In genomic region chr19:16876904-16877361, GRCh38 we compare ENCODE assay signal across 16 cellular contexts. TPM values are rescaled to one million over a fixed set of nuclear protein-coding genes. Genes with fewer than 3 reads are reported as not detected.
DNase-seq lines count a peak whose midpoint lies in the region; ATAC-seq, FAIRE-seq and TF ChIP-seq lines count a peak whose summit lies in the region.
"Had no signal": no experiment of that assay in that cellular context is flagged by ENCODE, and none has a peak within 500 bp of the region (broad histone marks: within the 10 kb centered on the region; RNA-seq: fewer than 3 reads in every experiment).

No MANE protein-coding gene starts in this region.

- TF ChIP-seq EP300 in HepG2 (IDR thresholded peaks at IDR 0.05; ENCODE audit: low read depth in 2 of 2, low read length in 2 of 2) = no peak
- no peak for TF ChIP-seq EP300 in HepG2 (CRISPR knock-in tag; IDR thresholded peaks at IDR 0.05; ENCODE audit: borderline replicate concordance)

- no peaks in the 10 kb centered on the region for H4K20me1 ChIP-seq in HepG2 (ENCODE audit: insufficient read depth, low read length)

- intact Hi-C loops in HepG2 (cut with micrococcal nuclease; ENCODE audit: unreplicated experiment) = no loop called here

- H3K4me3 ChIP-seq in liver (ENCODE audit: low read depth in 1 of 3, low read length in 3 of 3) (no peak overlapping the region), HepG2 (replicated peaks in 1 of 3; ENCODE audit: insufficient read depth in 1 of 3, low read depth in 2 of 3, low read length in 3 of 3) (no peak overlapping the region), astrocyte of the spinal cord (ENCODE audit: low read depth, low read length) (no peak overlapping the region), lung (no peak overlapping the region), coronary artery (no peak overlapping the region)
- H3K4me3 ChIP-seq: HAP-1, SK-N-MC, spleen had no signal

- TF ChIP-seq CTCF in liver (IDR thresholded peaks at IDR 0.05; ENCODE audit: low read depth, low read length, missing input control) (no peak), HepG2 (CRISPR knock-in tag; IDR thresholded peaks at IDR 0.05) (no peak), astrocyte of the spinal cord (IDR thresholded peaks at IDR 0.05; ENCODE audit: low read depth, low read length) (no peak), lung (IDR thresholded peaks at IDR 0.05; ENCODE audit: control extremely low read depth, extremely low read depth) (no peak), coronary artery (IDR thresholded peaks at IDR 0.05) (no peak)

- DNase-seq in HepG2 (ENCODE audit: low spot score) (no peak), astrocyte of the spinal cord (ENCODE audit: low read depth, low spot score) (peak; percentile 64), lung (ENCODE audit: low spot score) (peak; percentile 34), GDM1 (lab: John Stamatoyannopoulos, UW) (no peak), coronary artery (ENCODE audit: low spot score) (no peak)
- no peak for DNase-seq in stimulated activated CD4-positive, alpha-beta T cell treated with anti-CD3 and anti-CD28 coated beads, Interleukin-2, amount 100 ng/mL, for 48 hours
- DNase-seq in stimulated activated CD4-positive, alpha-beta T cell treated with anti-CD3 and anti-CD28 coated beads, Interleukin-15, amount 100 ng/mL, for 24 hours = no peak
- DNase-seq: activated T-cell treated with anti-CD3 and anti-CD28 coated beads, Interleukin-2, amount 50 U/mL, for 1 hour; DMS153; NCI-H1694 treated with DMSO at 0.1 percent for 48 hours; NCI-H82; spleen had no signal

- H3K4me1 ChIP-seq in liver (ENCODE audit: control insufficient read depth in 4 of 4, insufficient read depth in 4 of 4, low read length in 3 of 4) = no peaks in the 10 kb centered on the region
- H3K4me1 ChIP-seq in HepG2 (ENCODE audit: insufficient read depth, low read length) = no peaks in the 10 kb centered on the region
- peaks cover 0 to 31% of the 10 kb centered on the region in 2 donors for H3K4me1 ChIP-seq in lung (ENCODE audit: control insufficient read depth in 2 of 2, insufficient read depth in 2 of 2, low read length in 2 of 2)
- H3K4me1 ChIP-seq: HAP-1 had no signal

- WGBS in liver = 82% methylated on average over 12 of the region's 12 CpGs
- whole genome bisulfite sequencing in HepG2 (ENCODE audit: low lambda C conversion rate) = 95% methylated on average over 7 of the region's 12 CpGs
- 57 to 60% methylated on average over 12 of the region's 12 CpGs for WGBS in lung, 2 donors

- POLR2A ChIA-PET in HepG2 (lab: Yijun Ruan, JAX) = no interaction called here

- no peak overlapping the region for H3K4me2 ChIP-seq in HepG2 (ENCODE audit: low read depth, low read length)

- BruUV-seq in HepG2 (replicated peaks; lab: Mats Ljungman, UMichigan) = no TSS peak

- H3K9me3 ChIP-seq in liver (ENCODE audit: control insufficient read depth in 4 of 4, low read length in 3 of 4) = peaks cover 0 to 11% (median 2%) of the 10 kb centered on the region in 4 donors
- H3K9me3 ChIP-seq in HepG2 (ENCODE audit: low read length) = peaks cover 10% of the 10 kb centered on the region
- H3K9me3 ChIP-seq in lung (ENCODE audit: control insufficient read depth in 2 of 2, insufficient read depth in 1 of 2, low read length in 1 of 2) = peaks cover 0 to 8% of the 10 kb centered on the region in 2 donors

- TF ChIP-seq RAD21 in liver (IDR thresholded peaks at IDR 0.05) (no peak), HepG2 (CRISPR knock-in tag; IDR thresholded peaks at IDR 0.05) (no peak)

- no peak for FAIRE-seq in HepG2 (lab: Jason Lieb, UNC)

- in situ Hi-C loops in HepG2 (cut with HindIII; ENCODE audit: extremely low pct_ligation_motif_present, low pct_unique_long_range_greater_than_20kb) = no loop called here
- in situ Hi-C loops in astrocyte of the spinal cord (cut with HindIII; ENCODE audit: low sequenced_read_pairs) = no loop called here

- H3K36me3 ChIP-seq in liver (ENCODE audit: control insufficient read depth in 4 of 4, insufficient read depth in 3 of 4, low read depth in 1 of 4, low read length in 3 of 4) (peaks cover 10 to 45% (median 17%) of the 10 kb centered on the region in 4 donors), HepG2 (replicated peaks in 1 of 2; ENCODE audit: control insufficient read depth in 1 of 2, insufficient read depth in 2 of 2, low read length in 2 of 2) (peaks cover 14 to 37% of the 10 kb centered on the region in 2 experiments; a peak in 4 of 5 replicates), lung (ENCODE audit: control insufficient read depth in 2 of 2, insufficient read depth in 2 of 2, low read length in 2 of 2) (peaks cover 6 to 57% of the 10 kb centered on the region in 2 donors)

- H3K79me2 ChIP-seq in HepG2 (ENCODE audit: insufficient read depth, low read length) = peaks cover 8% of the 10 kb centered on the region

- ATAC-seq in HepG2 = no peak
- peak; percentile 17 for ATAC-seq in lung (ENCODE audit: insufficient read depth, low FRiP score)
- ATAC-seq: activated CD4-positive, CD25-positive, alpha-beta regulatory T cell treated with anti-CD3 and anti-CD28 coated beads, Interleukin-2, amount 50 U/mL, for 24 hours had no signal

- H3K27ac ChIP-seq in liver (ENCODE audit: low read depth in 1 of 2, low read length in 2 of 2) = no peak overlapping the region
- no peak overlapping the region for H3K27ac ChIP-seq in HepG2 (ENCODE audit: extremely low read length, insufficient read depth, low read length)
- H3K27ac ChIP-seq in lung (ENCODE audit: low read depth in 1 of 2, low read length in 1 of 2) = peak overlapping the region in 1 of 2 donors; percentile 66
- H3K27ac ChIP-seq in coronary artery = no peak overlapping the region
- H3K27ac ChIP-seq: SK-N-MC, spleen had no signal

- CTCF ChIA-PET in HepG2 (lab: Yijun Ruan, JAX; ENCODE audit: low intra/inter-chr PET ratio, low total read pairs) = no interaction called here

- H3K9ac ChIP-seq in liver (ENCODE audit: low read depth in 1 of 2, low read length in 2 of 2) = no peak overlapping the region
- H3K9ac ChIP-seq in HepG2 (ENCODE audit: insufficient read depth, low read depth, low read length) = no peak overlapping the region

- no peak overlapping the region for H2AFZ ChIP-seq in HepG2 (ENCODE audit: low read length)

- H3K27me3 ChIP-seq in liver (ENCODE audit: control insufficient read depth in 4 of 4, insufficient read depth in 4 of 4, low read length in 3 of 4) (no peaks in the 10 kb centered on the region), HepG2 (ENCODE audit: control insufficient read depth in 1 of 2, insufficient read depth in 2 of 2, low read length in 2 of 2) (no peaks in the 10 kb centered on the region), lung (ENCODE audit: control insufficient read depth, insufficient read depth) (no peaks in the 10 kb centered on the region)
- H3K27me3 ChIP-seq: spleen had no signal

- TF ChIP-seq POLR2A in HepG2 (IDR thresholded peaks at IDR 0.05; ENCODE audit: insufficient read depth in 1 of 2, low read depth in 2 of 2, low read length in 2 of 2) = no peak

RNA-seq across cellular contexts. Expression of gene F2RL3, which starts 11.9 kb away (rescaled TPM):
- 1 to 10 TPM in 1 of 2 donors, under 1 TPM in 1; 0.08 to 1.6 TPM for total RNA-seq in liver
- polyA plus RNA-seq in liver = under 1 TPM; 0.18 to 0.22 TPM
- total RNA-seq in HepG2 (2016; rRNA removed; fragmentation: Illumina TruSeq; extraction: Trizol) = not detected in 2 replicates
- total RNA-seq in HepG2 (2016; cell fraction: cytosol; rRNA removed; fragmentation: Illumina TruSeq; extraction: Trizol; ENCODE audit: low read depth) = not detected in 2 replicates
- total RNA-seq in HepG2 (2016; cell fraction: insoluble cytoplasmic fraction; rRNA removed; fragmentation: Illumina TruSeq; extraction: Trizol) = not detected in 2 replicates
- total RNA-seq in HepG2 (2016; cell fraction: membrane; rRNA removed; fragmentation: Illumina TruSeq; extraction: Trizol) = not detected in 2 replicates
- not detected in 2 replicates for total RNA-seq in HepG2 (2016; cell fraction: nucleus; rRNA removed; fragmentation: Illumina TruSeq; extraction: Trizol)
- polyA plus RNA-seq in HepG2 (2011; rRNA removed) = not detected in 2 replicates
- not detected in 2 replicates for polyA plus RNA-seq in HepG2 (2011; cell fraction: cytosol; rRNA removed)
- not detected in 2 replicates for polyA plus RNA-seq in HepG2 (2011; cell fraction: nucleus; rRNA removed)
- not detected in 2 replicates for polyA plus RNA-seq in HepG2 (2012)
- polyA plus RNA-seq in HepG2 (2016; cell fraction: cytosol; fragmentation: Illumina TruSeq; extraction: Trizol; ENCODE audit: low read depth) = not detected in 2 replicates
- not detected in 2 replicates for polyA plus RNA-seq in HepG2 (2016; cell fraction: insoluble cytoplasmic fraction; fragmentation: Illumina TruSeq; extraction: Trizol; ENCODE audit: low read depth)
- polyA plus RNA-seq in HepG2 (2016; cell fraction: membrane; fragmentation: Illumina TruSeq; extraction: Trizol; ENCODE audit: low read depth) = not detected in 2 replicates
- not detected in 2 replicates for polyA plus RNA-seq in HepG2 (2016; cell fraction: nucleus; fragmentation: Illumina TruSeq; extraction: Trizol; ENCODE audit: insufficient read depth, low read depth)
- polyA minus RNA-seq in HepG2 (2011; rRNA and poly(A)+ RNA removed; ENCODE audit: low replicate concordance) = 0.05 TPM in 1 of 2 replicates, not detected in the other
- polyA minus RNA-seq in HepG2 (2011; cell fraction: cytosol; rRNA and poly(A)+ RNA removed) = not detected in 2 replicates
- not detected in 2 replicates for polyA minus RNA-seq in HepG2 (2011; cell fraction: nucleus; rRNA and poly(A)+ RNA removed)
- 10 to 100 TPM in 1 of 2 donors, 1 to 10 TPM in 1; 5.8 to 76.8 TPM for total RNA-seq in lung
- 10 to 100 TPM; 45.2 to 60.8 TPM for polyA plus RNA-seq in lung

RNA-seq across cellular contexts. Expression of gene SIN3B, which starts 47.7 kb away (rescaled TPM):
- total RNA-seq in liver (10 to 100 TPM; 10.7 to 17.1 TPM), HepG2 (2016; rRNA removed; fragmentation: Illumina TruSeq; extraction: Trizol) (7.9 and 12.9 TPM in 2 replicates), lung (10 to 100 TPM; 60.8 to 63.9 TPM)
- polyA plus RNA-seq in liver (1 to 10 TPM; 6.1 to 6.4 TPM), HepG2 (2011; rRNA removed) (25.7 and 35.8 TPM in 2 replicates), lung (10 to 100 TPM; 29.5 to 48.1 TPM)
- 7.1 and 7.5 TPM in 2 replicates for total RNA-seq in HepG2 (2016; cell fraction: cytosol; rRNA removed; fragmentation: Illumina TruSeq; extraction: Trizol; ENCODE audit: low read depth)
- 6.8 and 11.8 TPM in 2 replicates for total RNA-seq in HepG2 (2016; cell fraction: insoluble cytoplasmic fraction; rRNA removed; fragmentation: Illumina TruSeq; extraction: Trizol)
- 4.9 and 5.8 TPM in 2 replicates for total RNA-seq in HepG2 (2016; cell fraction: membrane; rRNA removed; fragmentation: Illumina TruSeq; extraction: Trizol)
- total RNA-seq in HepG2 (2016; cell fraction: nucleus; rRNA removed; fragmentation: Illumina TruSeq; extraction: Trizol) = 19.4 and 21.7 TPM in 2 replicates
- 6.9 and 8.5 TPM in 2 replicates for polyA plus RNA-seq in HepG2 (2011; cell fraction: cytosol; rRNA removed)
- polyA plus RNA-seq in HepG2 (2011; cell fraction: nucleus; rRNA removed) = 269 and 298 TPM in 2 replicates
- polyA plus RNA-seq in HepG2 (2012) = 26.2 and 29.5 TPM in 2 replicates
- 1.0 and 1.1 TPM in 2 replicates for polyA plus RNA-seq in HepG2 (2016; cell fraction: cytosol; fragmentation: Illumina TruSeq; extraction: Trizol; ENCODE audit: low read depth)
- 9.3 and 9.9 TPM in 2 replicates for polyA plus RNA-seq in HepG2 (2016; cell fraction: insoluble cytoplasmic fraction; fragmentation: Illumina TruSeq; extraction: Trizol; ENCODE audit: low read depth)
- 2.2 and 2.3 TPM in 2 replicates for polyA plus RNA-seq in HepG2 (2016; cell fraction: membrane; fragmentation: Illumina TruSeq; extraction: Trizol; ENCODE audit: low read depth)
- polyA plus RNA-seq in HepG2 (2016; cell fraction: nucleus; fragmentation: Illumina TruSeq; extraction: Trizol; ENCODE audit: insufficient read depth, low read depth) = 71.8 and 84.2 TPM in 2 replicates
- polyA minus RNA-seq in HepG2 (2011; rRNA and poly(A)+ RNA removed; ENCODE audit: low replicate concordance) = 17.6 and 36.5 TPM in 2 replicates
- 7.9 and 9.8 TPM in 2 replicates for polyA minus RNA-seq in HepG2 (2011; cell fraction: cytosol; rRNA and poly(A)+ RNA removed)
- polyA minus RNA-seq in HepG2 (2011; cell fraction: nucleus; rRNA and poly(A)+ RNA removed) = 62.6 and 67.4 TPM in 2 replicates

Comparison
In these comparisons a context has a peak if more than half of its experiments do, and no peak if none do; other contexts are left out.
1. DNase-seq: peak in astrocyte of the spinal cord (single experiment) and lung (single experiment); none in HepG2 (single experiment), GDM1 (single experiment), stimulated activated CD4-positive, alpha-beta T cell treated with anti-CD3 and anti-CD28 coated beads, Interleukin-2, amount 100 ng/mL, for 48 hours (0 of 2), stimulated activated CD4-positive, alpha-beta T cell treated with anti-CD3 and anti-CD28 coated beads, Interleukin-15, amount 100 ng/mL, for 24 hours (single experiment) and coronary artery (single experiment).